In genomic region chr5:163509288-163510040, GRCh38 we compare ENCODE assay signal across 8 cellular contexts. TPM values are rescaled to one million over a fixed set of nuclear protein-coding genes. Genes with fewer than 3 reads are reported as not detected.
DNase-seq lines count a peak whose midpoint lies in the region; ATAC-seq and TF ChIP-seq lines count a peak whose summit lies in the region.

No MANE protein-coding gene starts in this region.

- H3K27me3 Mint-ChIP-seq in HFFc6 (ENCODE audit: insufficient read depth): no peaks in the 10 kb centered on the region

- H3K27me3 ChIP-seq in ascending aorta: no peaks in the 10 kb centered on the region
- H3K27me3 ChIP-seq in thyroid gland: no peaks in the 10 kb centered on the region

- H3K4me1 Mint-ChIP-seq in HFFc6 (ENCODE audit: low read depth): peaks cover 43% of the 10 kb centered on the region

- no peaks in the 10 kb centered on the region for H3K9me3 Mint-ChIP-seq in HFFc6

- H3K4me3 Mint-ChIP-seq in HFFc6: peak overlapping the region; percentile 99

- DNase-seq in A172 (ENCODE audit: low spot score) (peak; percentile 36), HFFc6 (peak; percentile 67), ascending aorta (ENCODE audit: low spot score in 2 of 2) (no peak), left kidney (ENCODE audit: low read depth, low spot score) (peak; percentile 12), thyroid gland (peak; percentile 43 to 55)
- DNase-seq in stimulated activated CD4-positive, alpha-beta T cell treated with anti-CD3 and anti-CD28 coated beads, Interleukin-2, amount 100 ng/mL, for 48 hours: no peak

- ATAC-seq in HG03025 (IDR thresholded peaks at IDR 0.05; ENCODE audit: low FRiP score, unreplicated experiment): no peak
- no peak for ATAC-seq in HG02885 (IDR thresholded peaks at IDR 0.05; ENCODE audit: poor library complexity, unreplicated experiment)

- WGBS in thyroid gland, 2 donors: 6 to 8% methylated on average over 9 of the region's 9 CpGs

- H3K27ac ChIP-seq in ascending aorta (peak overlapping the region; percentile 16 to 68), thyroid gland (peak overlapping the region; percentile 93 to 99 (median 96))

- H3K27ac Mint-ChIP-seq in HFFc6: peak overlapping the region; percentile 80

- no peaks in the 10 kb centered on the region for H3K36me3 Mint-ChIP-seq in HFFc6 (ENCODE audit: low read depth)

- H3K4me3 ChIP-seq in ascending aorta (peak overlapping the region; percentile 12 to 93), thyroid gland (replicated peaks in 1 of 3) (no peak overlapping the region)

- intact Hi-C loops in ascending aorta (cut with DNase I) (no loop called here), thyroid gland (cut with DNase I) (no loop called here)

- peaks cover 0 to 31% of the 10 kb centered on the region in 2 donors for H3K4me1 ChIP-seq in ascending aorta
- peaks cover 37 to 58% of the 10 kb centered on the region in 2 donors for H3K4me1 ChIP-seq in thyroid gland

- peaks cover 8 to 22% of the 10 kb centered on the region in 2 donors for H3K36me3 ChIP-seq in ascending aorta
- H3K36me3 ChIP-seq in thyroid gland: peaks cover 7 to 9% of the 10 kb centered on the region in 2 donors

- TF ChIP-seq CTCF in HFFc6 (IDR thresholded peaks at IDR 0.05) (no peak), ascending aorta (IDR thresholded peaks at IDR 0.05) (no peak), thyroid gland (IDR thresholded peaks at IDR 0.05) (no peak)

- H3K9me3 ChIP-seq in ascending aorta (no peaks in the 10 kb centered on the region), thyroid gland (no peaks in the 10 kb centered on the region)

- peak in 1 of 2 donors; percentile 53 for TF ChIP-seq POLR2A in thyroid gland (IDR thresholded peaks at IDR 0.05)

RNA-seq across cellular contexts. Expression of gene MAT2B, which starts 4.0 kb away (rescaled TPM):
- 116 and 122 TPM in 2 replicates for total RNA-seq in A172 (2014; rRNA removed; shearing (Covaris generic))
- total RNA-seq in HFFc6 (2021; fragmentation: NEBNext Ultra II Directional; extraction: Animal tissue kit (Norgen Biotek cat#: 25700)): 10 to 100 TPM; 38.8 to 53.2 (median 48.4) TPM
- total RNA-seq in ascending aorta: 21.8 TPM
- 100 to 1,000 TPM in 2 of 4 donors, 10 to 100 TPM in 2; 74.0 to 110 (median 101) TPM for total RNA-seq in thyroid gland

RNA-seq across cellular contexts. Expression of gene HMMR, which starts 49.0 kb away (rescaled TPM):
- 87.2 and 94.1 TPM in 2 replicates for total RNA-seq in A172 (2014; rRNA removed; shearing (Covaris generic))
- 10 to 100 TPM; 16.2 to 37.0 (median 32.5) TPM for total RNA-seq in HFFc6 (2021; fragmentation: NEBNext Ultra II Directional; extraction: Animal tissue kit (Norgen Biotek cat#: 25700))
- total RNA-seq in ascending aorta: not detected
- 1 to 10 TPM in 1 of 4 donors, under 1 TPM in 3; 0.56 to 1.8 (median 0.68) TPM for total RNA-seq in thyroid gland

RNA-seq across cellular contexts. Expression of gene NUDCD2, which starts 49.6 kb away (rescaled TPM):
- 28.3 and 29.3 TPM in 2 replicates for total RNA-seq in A172 (2014; rRNA removed; shearing (Covaris generic))
- 10 to 100 TPM; 15.9 to 22.4 (median 18.4) TPM for total RNA-seq in HFFc6 (2021; fragmentation: NEBNext Ultra II Directional; extraction: Animal tissue kit (Norgen Biotek cat#: 25700))
- total RNA-seq in ascending aorta: 4.6 TPM
- total RNA-seq in thyroid gland: 10 to 100 TPM in 3 of 4 donors, 1 to 10 TPM in 1; 7.0 to 19.5 (median 14.8) TPM

Comparison
In these comparisons a context has a peak if more than half of its experiments do, and no peak if none do; other contexts are left out.
1. DNase-seq: peak in A172 (single experiment), HFFc6 (single experiment), left kidney (single experiment) and thyroid gland (2 of 2); none in ascending aorta (0 of 2) and stimulated activated CD4-positive, alpha-beta T cell treated with anti-CD3 and anti-CD28 coated beads, Interleukin-2, amount 100 ng/mL, for 48 hours (0 of 2).
2. H3K4me3 ChIP-seq: peak in ascending aorta (2 of 2); none in thyroid gland (0 of 3).
3. RNA of gene HMMR, which starts 49.0 kb away (total RNA-seq): 87.2 to 94.1 TPM in A172 and 16.2 to 37.0 TPM in HFFc6; 0.56 to 1.8 TPM in thyroid gland and not detected in ascending aorta (single experiment); every median in the first group is over 4 times any median in the second.